In genomic region chr1:64251971-64252370, GRCh38 we compare ENCODE assay signal across 1 cellular context.
TF ChIP-seq lines count a peak whose summit lies in the region.

No MANE protein-coding gene starts in this region.

TF ChIP-seq in H1, 55 proteins besides CTCF, POLR2A, EP300 and RAD21:
- TF ChIP-seq E2F6 (IDR thresholded peaks at IDR 0.05) (no peak), BACH1 (IDR thresholded peaks at IDR 0.05; ENCODE audit: low read length) (0 out of 2 replicates have a peak, but pooled peaks have one; percentile 38), MAFK (IDR thresholded peaks at IDR 0.05; ENCODE audit: low read depth, low read length) (peak; percentile 84), POLR2AphosphoS5 (IDR thresholded peaks at IDR 0.05; ENCODE audit: low read depth, low read length) (no peak)
